ENCODE assay signal across 21 cellular contexts in the genomic region with DNA sequence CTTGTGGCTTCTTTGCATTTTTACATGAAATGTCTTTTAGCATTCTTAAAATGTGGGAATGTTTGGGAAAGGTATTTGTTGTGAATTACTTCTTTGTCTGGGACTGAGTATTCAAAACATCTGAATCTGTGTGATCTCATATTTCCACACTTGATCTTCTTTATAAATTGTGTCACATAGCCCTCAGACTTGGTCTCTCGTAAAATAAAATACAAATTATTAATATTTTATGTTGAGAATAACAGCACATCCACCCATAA.
DNase-seq lines count a peak whose midpoint lies in the region; ATAC-seq and TF ChIP-seq lines count a peak whose summit lies in the region.
"Had no signal": no experiment of that assay in that cellular context is flagged by ENCODE, and none has a peak within 500 bp of the region (broad histone marks: within the 10 kb centered on the region; RNA-seq: fewer than 3 reads in every experiment).

No MANE protein-coding gene starts in this region.

- H3K4me3 Mint-ChIP-seq in HFFc6, result no peak overlapping the region
- H3K4me3 Mint-ChIP-seq in stimulated activated naive CD8-positive, alpha-beta T cell treated with anti-CD3 and anti-CD28 coated beads, Interleukin-15, amount 100 ng/mL, for 72 hours, result no peak overlapping the region
- H3K4me3 Mint-ChIP-seq: activated naive CD8-positive, alpha-beta T cell treated with anti-CD3 and anti-CD28 coated beads, Interleukin-2, amount 50 U/mL, for 24 hours; activated T-cell treated with anti-CD3 and anti-CD28 coated beads, Interleukin-2, amount 50 U/mL, for 4 hours; CD4-positive, alpha-beta memory T cell; naive thymus-derived CD8-positive, alpha-beta T cell; type B pancreatic cell had no signal

- peak; percentile 40 for DNase-seq in GM03348 (ENCODE audit: low spot score)
- no peak for DNase-seq in SJSA1 (ENCODE audit: low read depth in 1 of 2, low spot score in 2 of 2)
- DNase-seq in iris pigment epithelial cell (ENCODE audit: low read depth), result peak; percentile 33
- no peak for DNase-seq in HFFc6
- no peak for DNase-seq in midbrain (lab: John Stamatoyannopoulos, UW)
- DNase-seq in stimulated activated naive CD8-positive, alpha-beta T cell treated with anti-CD3 and anti-CD28 coated beads, Interleukin-15, amount 100 ng/mL, for 72 hours, result no peak
- DNase-seq: activated CD4-positive, alpha-beta T cell treated with anti-CD3 and anti-CD28 coated beads, Interleukin-2, amount 50 U/mL, for 1 hour; activated naive CD8-positive, alpha-beta T cell treated with anti-CD3 and anti-CD28 coated beads, Interleukin-2, amount 50 U/mL, for 24 hours; activated T-cell treated with anti-CD3 and anti-CD28 coated beads, Interleukin-2, amount 50 U/mL, for 4 hours; brain microvascular endothelial cell; CD4-positive, alpha-beta memory T cell; DMS 273 treated with DMSO at 0.1 percent for 48 hours; left lung; naive thymus-derived CD8-positive, alpha-beta T cell; NCI-H446 treated with DMSO at 0.1 percent for 48 hours; occipital lobe; OCI-M1; spleen had no signal

- H3K9me3 ChIP-seq in SJSA1 (replicated peaks), result no peaks in the 10 kb centered on the region
- H3K9me3 ChIP-seq: left lung, spleen had no signal

- peaks cover 28% of the 10 kb centered on the region for H3K4me1 Mint-ChIP-seq in HFFc6 (ENCODE audit: low read depth)
- H3K4me1 Mint-ChIP-seq in stimulated activated naive CD8-positive, alpha-beta T cell treated with anti-CD3 and anti-CD28 coated beads, Interleukin-15, amount 100 ng/mL, for 72 hours, result peaks cover 27% of the 10 kb centered on the region

- no peak overlapping the region for H3K4me3 ChIP-seq in SJSA1
- H3K4me3 ChIP-seq: left lung, spleen had no signal

- H3K27ac ChIP-seq in SJSA1, result peak overlapping the region; percentile 64
- H3K27ac ChIP-seq: brain microvascular endothelial cell, spleen, VCaP had no signal

- H3K27me3 Mint-ChIP-seq in HFFc6 (ENCODE audit: insufficient read depth), result no peaks in the 10 kb centered on the region
- no peaks in the 10 kb centered on the region for H3K27me3 Mint-ChIP-seq in stimulated activated naive CD8-positive, alpha-beta T cell treated with anti-CD3 and anti-CD28 coated beads, Interleukin-15, amount 100 ng/mL, for 72 hours
- H3K27me3 Mint-ChIP-seq: activated naive CD8-positive, alpha-beta T cell treated with anti-CD3 and anti-CD28 coated beads, Interleukin-2, amount 50 U/mL, for 24 hours; CD4-positive, alpha-beta memory T cell; naive thymus-derived CD8-positive, alpha-beta T cell; type B pancreatic cell had no signal

- no peak for TF ChIP-seq CTCF in HFFc6 (IDR thresholded peaks at IDR 0.05)

- peaks cover 29% of the 10 kb centered on the region for H3K36me3 ChIP-seq in SJSA1

- no peak overlapping the region for H3K27ac Mint-ChIP-seq in HFFc6
- H3K27ac Mint-ChIP-seq in stimulated activated naive CD8-positive, alpha-beta T cell treated with anti-CD3 and anti-CD28 coated beads, Interleukin-15, amount 100 ng/mL, for 72 hours, result no peak overlapping the region
- H3K27ac Mint-ChIP-seq: activated naive CD8-positive, alpha-beta T cell treated with anti-CD3 and anti-CD28 coated beads, Interleukin-2, amount 50 U/mL, for 24 hours; CD4-positive, alpha-beta memory T cell; naive thymus-derived CD8-positive, alpha-beta T cell; type B pancreatic cell had no signal

- H3K9me3 Mint-ChIP-seq in HFFc6, result no peaks in the 10 kb centered on the region
- no peaks in the 10 kb centered on the region for H3K9me3 Mint-ChIP-seq in stimulated activated naive CD8-positive, alpha-beta T cell treated with anti-CD3 and anti-CD28 coated beads, Interleukin-15, amount 100 ng/mL, for 72 hours
- H3K9me3 Mint-ChIP-seq: activated naive CD8-positive, alpha-beta T cell treated with anti-CD3 and anti-CD28 coated beads, Interleukin-2, amount 50 U/mL, for 24 hours; activated T-cell treated with anti-CD3 and anti-CD28 coated beads, Interleukin-2, amount 50 U/mL, for 4 hours; CD4-positive, alpha-beta memory T cell; naive thymus-derived CD8-positive, alpha-beta T cell; type B pancreatic cell had no signal

- peaks cover 16% of the 10 kb centered on the region for H3K36me3 Mint-ChIP-seq in HFFc6 (ENCODE audit: low read depth)

- H3K4me1 ChIP-seq in SJSA1 (replicated peaks), result peaks cover 44% of the 10 kb centered on the region

- H3K27me3 ChIP-seq in SJSA1 (replicated peaks), result no peaks in the 10 kb centered on the region
- H3K27me3 ChIP-seq: brain microvascular endothelial cell, left lung, spleen had no signal

- ATAC-seq in stimulated activated naive CD8-positive, alpha-beta T cell treated with anti-CD3 and anti-CD28 coated beads, Interleukin-15, amount 100 ng/mL, for 72 hours, result no peak
- no peak for ATAC-seq in GM18907 (IDR thresholded peaks at IDR 0.05; ENCODE audit: unreplicated experiment)
- ATAC-seq: activated naive CD8-positive, alpha-beta T cell treated with anti-CD3 and anti-CD28 coated beads, Interleukin-2, amount 50 U/mL, for 24 hours; activated T-cell treated with anti-CD3 and anti-CD28 coated beads, Interleukin-2, amount 50 U/mL, for 4 hours; left lung; naive thymus-derived CD8-positive, alpha-beta T cell had no signal

Comparison
In these comparisons a context has a peak if more than half of its experiments do, and no peak if none do; other contexts are left out.
1. DNase-seq: peak in GM03348 (single experiment) and iris pigment epithelial cell (single experiment); none in SJSA1 (0 of 2), HFFc6 (single experiment), midbrain (single experiment) and stimulated activated naive CD8-positive, alpha-beta T cell treated with anti-CD3 and anti-CD28 coated beads, Interleukin-15, amount 100 ng/mL, for 72 hours (0 of 2).